In the genomic region with DNA sequence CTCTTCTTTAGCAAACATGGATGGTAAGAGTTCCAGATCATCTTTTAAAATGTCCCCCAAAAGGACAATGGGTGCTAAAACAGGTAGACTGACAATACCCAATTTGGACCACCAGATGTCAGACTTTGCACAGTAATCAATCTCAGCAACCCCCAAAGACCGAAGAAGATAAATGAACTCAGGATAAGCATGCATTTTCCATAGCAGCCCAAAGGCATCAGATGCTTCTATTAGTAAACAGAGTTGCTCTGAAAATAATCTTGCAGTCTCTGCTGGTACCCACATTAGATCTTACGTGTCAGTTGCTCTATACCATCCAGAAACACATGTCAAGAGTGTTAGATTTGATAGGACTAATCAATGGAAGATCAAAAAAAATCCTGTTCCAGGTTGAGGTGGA, we compare ENCODE assay signal across 9 cellular contexts. TPM values are rescaled to one million over a fixed set of nuclear protein-coding genes. Genes with fewer than 3 reads are reported as not detected.
DNase-seq lines count a peak whose midpoint lies in the region; ATAC-seq and TF ChIP-seq lines count a peak whose summit lies in the region.
"Had no signal": no experiment of that assay in that cellular context is flagged by ENCODE, and none has a peak within 500 bp of the region (broad histone marks: within the 10 kb centered on the region; RNA-seq: fewer than 3 reads in every experiment).

No MANE protein-coding gene starts in this region.

- intact Hi-C loops in left lung (cut with DNase I) (loop anchor here in 1 of 2 donors (5.0 kb wide), 1 partner anchor 63 kb away; no protein-coding TSS in a partner anchor), testis (cut with DNase I; ENCODE audit: low total_unique reads) (loop anchor here (5.0 kb wide), 1 partner anchor 63 kb away; no protein-coding TSS in a partner anchor)

- no peaks in the 10 kb centered on the region for H3K27me3 ChIP-seq in left lung
- no peaks in the 10 kb centered on the region for H3K27me3 ChIP-seq in testis
- H3K27me3 ChIP-seq: BLaER1 had no signal

- H3K27ac ChIP-seq in left lung: no peak overlapping the region
- no peak overlapping the region for H3K27ac ChIP-seq in testis
- H3K27ac ChIP-seq: BLaER1 had no signal

- H3K36me3 ChIP-seq in left lung: no peaks in the 10 kb centered on the region
- H3K36me3 ChIP-seq in testis (ENCODE audit: low read depth, missing control alignments): no peaks in the 10 kb centered on the region
- H3K36me3 ChIP-seq: BLaER1 had no signal

- peak; percentile 43 for DNase-seq in NCI-H187 treated with DMSO at 0.1 percent for 48 hours (lab: John Stamatoyannopoulos, UW)
- no peak for DNase-seq in NCI-H187 (lab: John Stamatoyannopoulos, UW)
- DNase-seq in LHCN-M2 (ENCODE audit: low read depth): peak; percentile 59
- DNase-seq in SHP77 treated with DMSO at 0.1 percent for 48 hours (lab: John Stamatoyannopoulos, UW): peak; percentile 26
- peak; percentile 17 for DNase-seq in cerebellum (ENCODE audit: low spot score)
- DNase-seq in left lung: no peak
- peak; percentile 41 for DNase-seq in testis

- WGBS in testis, 2 donors: 33 to 43% methylated on average over 2 of the region's 2 CpGs

- no peak for TF ChIP-seq POLR2A in testis (IDR thresholded peaks at IDR 0.05)

- H3K9me3 ChIP-seq in left lung (no peaks in the 10 kb centered on the region), testis (no peaks in the 10 kb centered on the region)
- H3K9me3 ChIP-seq: BLaER1 had no signal

- peak; percentile 67 for ATAC-seq in GM21423 (IDR thresholded peaks at IDR 0.05; ENCODE audit: unreplicated experiment)
- peak; percentile 84 for ATAC-seq in left lung

- TF ChIP-seq CTCF in left lung (IDR thresholded peaks at IDR 0.05): peak; percentile 57 to 79
- TF ChIP-seq CTCF in testis (IDR thresholded peaks at IDR 0.05): peak; percentile 66 to 85 (median 83)

- H3K4me3 ChIP-seq in left lung (no peak overlapping the region), testis (no peak overlapping the region)
- H3K4me3 ChIP-seq: BLaER1 had no signal

- no peaks in the 10 kb centered on the region for H3K4me1 ChIP-seq in left lung
- no peaks in the 10 kb centered on the region for H3K4me1 ChIP-seq in testis
- H3K4me1 ChIP-seq: BLaER1 had no signal

RNA-seq across cellular contexts. Expression of gene MYH15, which starts 20.6 kb away (rescaled TPM):
- total RNA-seq in LHCN-M2 (2014; rRNA removed) (5.2 and 5.6 TPM in 2 replicates), cerebellum (1.8 TPM), left lung (under 1 TPM; 0.05 to 0.70 TPM), testis (1 to 10 TPM; 1.8 to 2.2 TPM)
- polyA plus RNA-seq in LHCN-M2 (2012): 0.22 TPM
- polyA plus RNA-seq in testis (ENCODE audit: insufficient read depth, low read depth, low replicate concordance): 0.91 TPM

Comparison
In these comparisons a context has a peak if more than half of its experiments do, and no peak if none do; other contexts are left out.
1. DNase-seq: peak in NCI-H187 treated with DMSO at 0.1 percent for 48 hours (single experiment), LHCN-M2 (single experiment), SHP77 treated with DMSO at 0.1 percent for 48 hours (single experiment), cerebellum (single experiment) and testis (single experiment); none in NCI-H187 (0 of 2) and left lung (0 of 2).